ENCODE assay signal across 25 cellular contexts in the genomic region with DNA sequence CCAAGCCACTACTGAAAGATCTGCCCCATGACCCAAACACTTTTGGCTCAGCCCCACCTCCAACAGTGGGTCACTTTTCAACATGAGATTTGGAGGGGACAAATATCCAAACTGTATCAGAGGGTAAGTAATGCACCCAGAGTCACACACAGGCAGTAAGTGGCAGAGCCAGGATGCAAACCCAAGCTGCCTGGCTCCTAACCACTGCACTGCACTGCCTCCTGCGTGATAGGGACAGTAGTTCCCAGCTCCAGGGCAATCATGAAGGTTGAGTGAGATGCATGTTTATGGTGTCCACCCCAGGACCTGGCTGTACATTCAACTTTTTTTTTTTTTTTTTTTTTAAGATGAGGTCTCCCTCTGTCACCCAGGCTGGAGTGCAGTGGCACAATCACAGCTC.
"Had no signal": no experiment of that assay in that cellular context is flagged by ENCODE, and none has a peak within 500 bp of the region (broad histone marks: within the 10 kb centered on the region; RNA-seq: fewer than 3 reads in every experiment).

No MANE protein-coding gene starts in this region.

- DNase-seq: dermis blood vessel endothelial cell; effector memory CD8-positive, alpha-beta T cell; erythroblast; esophagus squamous epithelium; foreskin melanocyte; glutamatergic neuron; heart right ventricle; hippocampal formation; kidney glomerular epithelial cell; left colon; natural killer cell; occipital lobe; ovary; retina; right lobe of liver; small intestine; stimulated activated CD4-positive, alpha-beta T cell treated with anti-CD3 and anti-CD28 coated beads, Interleukin-15, amount 100 ng/mL, for 24 hours; stimulated activated CD4-positive, alpha-beta T cell treated with anti-CD3 and anti-CD28 coated beads, Interleukin-4, amount 100 ng/mL, for 1 hour; stimulated activated CD8-positive, alpha-beta memory T cell treated with anti-CD3 and anti-CD28 coated beads, Interleukin-4, amount 100 ng/mL, for 48 hours; stimulated activated naive CD4-positive, alpha-beta T cell; transverse colon had no signal

- H3K27ac Mint-ChIP-seq: effector memory CD8-positive, alpha-beta T cell; memory B cell; natural killer cell had no signal

- H3K27me3 ChIP-seq: esophagus squamous epithelium, heart right ventricle, ovary, right lobe of liver, transverse colon had no signal

- H3K36me3 Mint-ChIP-seq: memory B cell, natural killer cell had no signal

- H3K36me3 ChIP-seq: heart right ventricle, ovary, right lobe of liver, suprapubic skin, transverse colon had no signal

- H3K4me3 Mint-ChIP-seq: effector memory CD8-positive, alpha-beta T cell; memory B cell; natural killer cell had no signal

- H3K4me3 ChIP-seq: coronary artery, esophagus squamous epithelium, heart right ventricle, lung, ovary, right lobe of liver, suprapubic skin, transverse colon had no signal

- H3K4me1 ChIP-seq: esophagus squamous epithelium, heart right ventricle, right lobe of liver, suprapubic skin, transverse colon had no signal

- H3K9me3 ChIP-seq: esophagus squamous epithelium, heart right ventricle, ovary, right lobe of liver, suprapubic skin, transverse colon had no signal

- ATAC-seq: effector memory CD8-positive, alpha-beta T cell; heart right ventricle; left colon; natural killer cell had no signal

- H3K27ac ChIP-seq: coronary artery, esophagus squamous epithelium, heart right ventricle, ovary, right lobe of liver, suprapubic skin, transverse colon had no signal

- H3K9me3 Mint-ChIP-seq: effector memory CD8-positive, alpha-beta T cell; memory B cell; natural killer cell had no signal

- H3K4me1 Mint-ChIP-seq: memory B cell, natural killer cell had no signal
